In the genomic region with DNA sequence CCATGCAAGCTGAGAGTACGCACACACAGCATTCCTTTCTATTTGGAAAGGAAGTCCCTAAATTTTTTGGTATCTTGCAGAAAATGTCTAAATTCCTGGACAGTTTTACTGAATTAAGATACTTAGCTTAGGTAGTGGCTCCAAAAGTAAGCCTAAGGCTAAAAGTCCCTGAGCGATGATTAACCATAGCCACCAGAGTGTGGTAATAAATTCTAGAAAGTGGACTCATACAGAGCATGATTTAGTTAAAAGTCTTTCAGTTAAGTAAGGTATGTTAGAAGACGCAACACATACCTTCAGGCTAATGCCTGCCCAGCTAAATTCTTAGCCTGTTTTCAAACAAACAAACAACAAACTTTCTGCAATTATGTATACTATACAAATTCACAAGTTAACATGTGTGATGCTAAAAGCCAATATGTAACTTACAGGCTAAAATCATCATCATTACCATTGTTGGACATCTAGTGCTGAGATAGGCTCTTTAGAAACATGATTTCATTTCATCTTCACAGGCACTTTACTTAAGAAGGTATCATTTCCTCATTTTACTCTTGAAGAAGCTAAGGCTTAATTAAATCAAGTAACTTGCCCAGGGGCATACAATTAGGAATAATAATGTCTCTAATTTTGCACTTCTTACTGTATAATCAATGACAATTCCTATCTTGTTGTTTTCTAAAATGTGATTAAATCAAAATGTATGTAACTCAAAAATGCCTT, we compare ENCODE assay signal across 2 cellular contexts.
A peak's percentile ranks its signal among the peaks of the same experiment; 100 is the strongest.
TF ChIP-seq lines count a peak whose summit lies in the region.

No MANE protein-coding gene starts in this region.

TF ChIP-seq in GM12878, 131 proteins besides CTCF, POLR2A, EP300 and RAD21 (continues in another document):
- TF ChIP-seq, protein P1, sequence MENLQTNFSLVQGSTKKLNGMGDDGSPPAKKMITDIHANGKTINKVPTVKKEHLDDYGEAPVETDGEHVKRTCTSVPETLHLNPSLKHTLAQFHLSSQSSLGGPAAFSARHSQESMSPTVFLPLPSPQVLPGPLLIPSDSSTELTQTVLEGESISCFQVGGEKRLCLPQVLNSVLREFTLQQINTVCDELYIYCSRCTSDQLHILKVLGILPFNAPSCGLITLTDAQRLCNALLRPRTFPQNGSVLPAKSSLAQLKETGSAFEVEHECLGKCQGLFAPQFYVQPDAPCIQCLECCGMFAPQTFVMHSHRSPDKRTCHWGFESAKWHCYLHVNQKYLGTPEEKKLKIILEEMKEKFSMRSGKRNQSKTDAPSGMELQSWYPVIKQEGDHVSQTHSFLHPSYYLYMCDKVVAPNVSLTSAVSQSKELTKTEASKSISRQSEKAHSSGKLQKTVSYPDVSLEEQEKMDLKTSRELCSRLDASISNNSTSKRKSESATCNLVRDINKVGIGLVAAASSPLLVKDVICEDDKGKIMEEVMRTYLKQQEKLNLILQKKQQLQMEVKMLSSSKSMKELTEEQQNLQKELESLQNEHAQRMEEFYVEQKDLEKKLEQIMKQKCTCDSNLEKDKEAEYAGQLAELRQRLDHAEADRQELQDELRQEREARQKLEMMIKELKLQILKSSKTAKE (IDR thresholded peaks at IDR 0.05; ENCODE audit: low read depth, poor library complexity, severe bottlenecking), result no peak
- TF ChIP-seq SPI1 (IDR thresholded peaks at IDR 0.05; ENCODE audit: borderline replicate concordance, insufficient read depth, low read depth, low read length), result peak; percentile 61; the same call in 1 of the 2 replicates
- no peak for TF ChIP-seq SMARCA5 (IDR thresholded peaks at IDR 0.05)
- TF ChIP-seq, protein P2, sequence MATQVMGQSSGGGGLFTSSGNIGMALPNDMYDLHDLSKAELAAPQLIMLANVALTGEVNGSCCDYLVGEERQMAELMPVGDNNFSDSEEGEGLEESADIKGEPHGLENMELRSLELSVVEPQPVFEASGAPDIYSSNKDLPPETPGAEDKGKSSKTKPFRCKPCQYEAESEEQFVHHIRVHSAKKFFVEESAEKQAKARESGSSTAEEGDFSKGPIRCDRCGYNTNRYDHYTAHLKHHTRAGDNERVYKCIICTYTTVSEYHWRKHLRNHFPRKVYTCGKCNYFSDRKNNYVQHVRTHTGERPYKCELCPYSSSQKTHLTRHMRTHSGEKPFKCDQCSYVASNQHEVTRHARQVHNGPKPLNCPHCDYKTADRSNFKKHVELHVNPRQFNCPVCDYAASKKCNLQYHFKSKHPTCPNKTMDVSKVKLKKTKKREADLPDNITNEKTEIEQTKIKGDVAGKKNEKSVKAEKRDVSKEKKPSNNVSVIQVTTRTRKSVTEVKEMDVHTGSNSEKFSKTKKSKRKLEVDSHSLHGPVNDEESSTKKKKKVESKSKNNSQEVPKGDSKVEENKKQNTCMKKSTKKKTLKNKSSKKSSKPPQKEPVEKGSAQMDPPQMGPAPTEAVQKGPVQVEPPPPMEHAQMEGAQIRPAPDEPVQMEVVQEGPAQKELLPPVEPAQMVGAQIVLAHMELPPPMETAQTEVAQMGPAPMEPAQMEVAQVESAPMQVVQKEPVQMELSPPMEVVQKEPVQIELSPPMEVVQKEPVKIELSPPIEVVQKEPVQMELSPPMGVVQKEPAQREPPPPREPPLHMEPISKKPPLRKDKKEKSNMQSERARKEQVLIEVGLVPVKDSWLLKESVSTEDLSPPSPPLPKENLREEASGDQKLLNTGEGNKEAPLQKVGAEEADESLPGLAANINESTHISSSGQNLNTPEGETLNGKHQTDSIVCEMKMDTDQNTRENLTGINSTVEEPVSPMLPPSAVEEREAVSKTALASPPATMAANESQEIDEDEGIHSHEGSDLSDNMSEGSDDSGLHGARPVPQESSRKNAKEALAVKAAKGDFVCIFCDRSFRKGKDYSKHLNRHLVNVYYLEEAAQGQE (IDR thresholded peaks at IDR 0.05; ENCODE audit: low read depth, low read length), result no peak
- 0 out of 2 replicates have a peak, but pooled peaks have one; percentile 12 for TF ChIP-seq ZNF217 (IDR thresholded peaks at IDR 0.05)
- TF ChIP-seq, protein P3, sequence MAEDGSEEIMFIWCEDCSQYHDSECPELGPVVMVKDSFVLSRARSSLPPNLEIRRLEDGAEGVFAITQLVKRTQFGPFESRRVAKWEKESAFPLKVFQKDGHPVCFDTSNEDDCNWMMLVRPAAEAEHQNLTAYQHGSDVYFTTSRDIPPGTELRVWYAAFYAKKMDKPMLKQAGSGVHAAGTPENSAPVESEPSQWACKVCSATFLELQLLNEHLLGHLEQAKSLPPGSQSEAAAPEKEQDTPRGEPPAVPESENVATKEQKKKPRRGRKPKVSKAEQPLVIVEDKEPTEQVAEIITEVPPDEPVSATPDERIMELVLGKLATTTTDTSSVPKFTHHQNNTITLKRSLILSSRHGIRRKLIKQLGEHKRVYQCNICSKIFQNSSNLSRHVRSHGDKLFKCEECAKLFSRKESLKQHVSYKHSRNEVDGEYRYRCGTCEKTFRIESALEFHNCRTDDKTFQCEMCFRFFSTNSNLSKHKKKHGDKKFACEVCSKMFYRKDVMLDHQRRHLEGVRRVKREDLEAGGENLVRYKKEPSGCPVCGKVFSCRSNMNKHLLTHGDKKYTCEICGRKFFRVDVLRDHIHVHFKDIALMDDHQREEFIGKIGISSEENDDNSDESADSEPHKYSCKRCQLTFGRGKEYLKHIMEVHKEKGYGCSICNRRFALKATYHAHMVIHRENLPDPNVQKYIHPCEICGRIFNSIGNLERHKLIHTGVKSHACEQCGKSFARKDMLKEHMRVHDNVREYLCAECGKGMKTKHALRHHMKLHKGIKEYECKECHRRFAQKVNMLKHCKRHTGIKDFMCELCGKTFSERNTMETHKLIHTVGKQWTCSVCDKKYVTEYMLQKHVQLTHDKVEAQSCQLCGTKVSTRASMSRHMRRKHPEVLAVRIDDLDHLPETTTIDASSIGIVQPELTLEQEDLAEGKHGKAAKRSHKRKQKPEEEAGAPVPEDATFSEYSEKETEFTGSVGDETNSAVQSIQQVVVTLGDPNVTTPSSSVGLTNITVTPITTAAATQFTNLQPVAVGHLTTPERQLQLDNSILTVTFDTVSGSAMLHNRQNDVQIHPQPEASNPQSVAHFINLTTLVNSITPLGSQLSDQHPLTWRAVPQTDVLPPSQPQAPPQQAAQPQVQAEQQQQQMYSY (CRISPR knock-in tag; IDR thresholded peaks at IDR 0.05), result no peak
- TF ChIP-seq, protein P4, sequence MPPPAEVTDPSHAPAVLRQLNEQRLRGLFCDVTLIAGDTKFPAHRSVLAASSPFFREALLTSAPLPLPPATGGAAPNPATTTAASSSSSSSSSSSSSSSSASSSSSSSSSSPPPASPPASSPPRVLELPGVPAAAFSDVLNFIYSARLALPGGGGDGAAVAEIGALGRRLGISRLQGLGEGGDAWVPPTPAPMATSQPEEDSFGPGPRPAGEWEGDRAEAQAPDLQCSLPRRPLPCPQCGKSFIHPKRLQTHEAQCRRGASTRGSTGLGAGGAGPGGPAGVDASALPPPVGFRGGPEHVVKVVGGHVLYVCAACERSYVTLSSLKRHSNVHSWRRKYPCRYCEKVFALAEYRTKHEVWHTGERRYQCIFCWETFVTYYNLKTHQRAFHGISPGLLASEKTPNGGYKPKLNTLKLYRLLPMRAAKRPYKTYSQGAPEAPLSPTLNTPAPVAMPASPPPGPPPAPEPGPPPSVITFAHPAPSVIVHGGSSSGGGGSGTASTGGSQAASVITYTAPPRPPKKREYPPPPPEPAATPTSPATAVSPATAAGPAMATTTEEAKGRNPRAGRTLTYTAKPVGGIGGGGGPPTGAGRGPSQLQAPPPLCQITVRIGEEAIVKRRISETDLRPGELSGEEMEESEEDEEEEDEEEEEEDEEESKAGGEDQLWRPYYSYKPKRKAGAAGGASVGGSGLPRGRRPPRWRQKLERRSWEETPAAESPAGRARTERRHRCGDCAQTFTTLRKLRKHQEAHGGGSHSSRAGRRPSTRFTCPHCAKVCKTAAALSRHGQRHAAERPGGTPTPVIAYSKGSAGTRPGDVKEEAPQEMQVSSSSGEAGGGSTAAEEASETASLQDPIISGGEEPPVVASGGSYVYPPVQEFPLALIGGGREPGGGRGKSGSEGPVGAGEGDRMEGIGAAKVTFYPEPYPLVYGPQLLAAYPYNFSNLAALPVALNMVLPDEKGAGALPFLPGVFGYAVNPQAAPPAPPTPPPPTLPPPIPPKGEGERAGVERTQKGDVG (CRISPR knock-in tag; IDR thresholded peaks at IDR 0.05), result no peak

TF ChIP-seq in SK-N-SH, 30 proteins besides CTCF, POLR2A, EP300 and RAD21:
- TF ChIP-seq, protein P5, sequence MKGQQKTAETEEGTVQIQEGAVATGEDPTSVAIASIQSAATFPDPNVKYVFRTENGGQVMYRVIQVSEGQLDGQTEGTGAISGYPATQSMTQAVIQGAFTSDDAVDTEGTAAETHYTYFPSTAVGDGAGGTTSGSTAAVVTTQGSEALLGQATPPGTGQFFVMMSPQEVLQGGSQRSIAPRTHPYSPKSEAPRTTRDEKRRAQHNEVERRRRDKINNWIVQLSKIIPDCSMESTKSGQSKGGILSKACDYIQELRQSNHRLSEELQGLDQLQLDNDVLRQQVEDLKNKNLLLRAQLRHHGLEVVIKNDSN (IDR thresholded peaks at IDR 0.05; ENCODE audit: borderline replicate concordance, low read depth), result no peak
- TF ChIP-seq TEAD4 (IDR thresholded peaks at IDR 0.05; ENCODE audit: borderline replicate concordance, insufficient read depth) (no peak), YY1 (IDR thresholded peaks at IDR 0.05; ENCODE audit: low read depth) (no peak), TCF12 (IDR thresholded peaks at IDR 0.05) (no peak), MEF2A (IDR thresholded peaks at IDR 0.05; ENCODE audit: borderline replicate concordance, low read depth) (no peak), CHD2 (IDR thresholded peaks at IDR 0.05; ENCODE audit: low read length, partially characterized antibody) (no peak), EZH2phosphoT487 (IDR thresholded peaks at IDR 0.05; ENCODE audit: borderline replicate concordance, low read depth) (no peak), NFIC (IDR thresholded peaks at IDR 0.05; ENCODE audit: borderline replicate concordance) (no peak), FOSL2 (IDR thresholded peaks at IDR 0.05; ENCODE audit: borderline replicate concordance, low read depth) (no peak)
- TF ChIP-seq, protein P6, sequence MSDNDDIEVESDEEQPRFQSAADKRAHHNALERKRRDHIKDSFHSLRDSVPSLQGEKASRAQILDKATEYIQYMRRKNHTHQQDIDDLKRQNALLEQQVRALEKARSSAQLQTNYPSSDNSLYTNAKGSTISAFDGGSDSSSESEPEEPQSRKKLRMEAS (IDR thresholded peaks at IDR 0.05; ENCODE audit: low read depth), result no peak
- TF ChIP-seq, protein P7, sequence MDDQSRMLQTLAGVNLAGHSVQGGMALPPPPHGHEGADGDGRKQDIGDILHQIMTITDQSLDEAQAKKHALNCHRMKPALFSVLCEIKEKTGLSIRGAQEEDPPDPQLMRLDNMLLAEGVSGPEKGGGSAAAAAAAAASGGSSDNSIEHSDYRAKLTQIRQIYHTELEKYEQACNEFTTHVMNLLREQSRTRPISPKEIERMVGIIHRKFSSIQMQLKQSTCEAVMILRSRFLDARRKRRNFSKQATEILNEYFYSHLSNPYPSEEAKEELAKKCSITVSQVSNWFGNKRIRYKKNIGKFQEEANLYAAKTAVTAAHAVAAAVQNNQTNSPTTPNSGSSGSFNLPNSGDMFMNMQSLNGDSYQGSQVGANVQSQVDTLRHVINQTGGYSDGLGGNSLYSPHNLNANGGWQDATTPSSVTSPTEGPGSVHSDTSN (IDR thresholded peaks at IDR 0.05), result no peak
